ENCODE assay signal across 1 cellular context in the genomic region with DNA sequence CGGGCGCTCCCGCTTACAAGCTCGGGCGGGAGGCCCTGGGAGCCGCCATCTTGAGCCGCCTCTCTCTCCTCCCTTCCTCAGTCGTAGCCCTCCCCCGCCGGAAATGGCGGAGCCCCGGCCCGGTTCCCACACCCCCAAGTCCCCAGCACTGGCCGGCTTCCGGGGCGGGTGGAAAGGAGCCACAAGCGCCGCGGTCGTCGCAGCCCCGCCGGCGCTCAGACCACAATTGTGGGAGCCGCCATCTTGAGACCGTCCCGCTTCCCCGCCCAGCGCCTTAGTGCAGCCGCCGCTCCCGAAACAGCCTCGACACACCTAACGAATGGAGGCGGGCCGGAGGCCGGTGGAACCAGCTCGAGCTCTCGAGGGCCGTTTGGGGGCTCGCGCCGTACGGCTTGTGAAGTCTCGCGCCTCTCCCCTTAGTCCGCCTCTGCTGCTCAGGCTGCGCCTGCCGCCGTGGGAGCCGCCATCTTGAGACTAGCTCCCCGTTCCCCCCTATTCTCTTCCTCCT.
TF ChIP-seq lines count a peak whose summit lies in the region.

No MANE protein-coding gene starts in this region.

TF ChIP-seq in HepG2, 621 proteins besides CTCF, POLR2A, EP300 and RAD21 (continues in another document):
- no peak for TF ChIP-seq CBX1 (IDR thresholded peaks at IDR 0.05; ENCODE audit: low read depth)
- no peak for TF ChIP-seq SIX4 (CRISPR knock-in tag; IDR thresholded peaks at IDR 0.05)
- TF ChIP-seq SP1 (IDR thresholded peaks at IDR 0.05) = no peak
- 0 out of 2 replicates have a peak, but pooled peaks have one; percentile 32 for TF ChIP-seq SP1 (CRISPR knock-in tag; IDR thresholded peaks at IDR 0.05)
- no peak for TF ChIP-seq RCOR2 (CRISPR knock-in tag; IDR thresholded peaks at IDR 0.05)
- no peak for TF ChIP-seq SRSF1 (optimal IDR thresholded peaks at IDR 0.05; ENCODE audit: low read depth, low read length)
- TF ChIP-seq CCAR2 (optimal IDR thresholded peaks at IDR 0.05; ENCODE audit: low read depth, low read length) = no peak
- no peak; the same call in 1 of the 2 replicates for TF ChIP-seq REL (CRISPR knock-in tag; conservative IDR thresholded peaks at IDR 0.05)
- TF ChIP-seq EHMT2 (IDR thresholded peaks at IDR 0.05; ENCODE audit: borderline replicate concordance, low read depth, low read length) = no peak
- no peak for TF ChIP-seq MED8 (CRISPR knock-in tag; IDR thresholded peaks at IDR 0.05; ENCODE audit: insufficient replicate concordance)
- TF ChIP-seq, protein P1, sequence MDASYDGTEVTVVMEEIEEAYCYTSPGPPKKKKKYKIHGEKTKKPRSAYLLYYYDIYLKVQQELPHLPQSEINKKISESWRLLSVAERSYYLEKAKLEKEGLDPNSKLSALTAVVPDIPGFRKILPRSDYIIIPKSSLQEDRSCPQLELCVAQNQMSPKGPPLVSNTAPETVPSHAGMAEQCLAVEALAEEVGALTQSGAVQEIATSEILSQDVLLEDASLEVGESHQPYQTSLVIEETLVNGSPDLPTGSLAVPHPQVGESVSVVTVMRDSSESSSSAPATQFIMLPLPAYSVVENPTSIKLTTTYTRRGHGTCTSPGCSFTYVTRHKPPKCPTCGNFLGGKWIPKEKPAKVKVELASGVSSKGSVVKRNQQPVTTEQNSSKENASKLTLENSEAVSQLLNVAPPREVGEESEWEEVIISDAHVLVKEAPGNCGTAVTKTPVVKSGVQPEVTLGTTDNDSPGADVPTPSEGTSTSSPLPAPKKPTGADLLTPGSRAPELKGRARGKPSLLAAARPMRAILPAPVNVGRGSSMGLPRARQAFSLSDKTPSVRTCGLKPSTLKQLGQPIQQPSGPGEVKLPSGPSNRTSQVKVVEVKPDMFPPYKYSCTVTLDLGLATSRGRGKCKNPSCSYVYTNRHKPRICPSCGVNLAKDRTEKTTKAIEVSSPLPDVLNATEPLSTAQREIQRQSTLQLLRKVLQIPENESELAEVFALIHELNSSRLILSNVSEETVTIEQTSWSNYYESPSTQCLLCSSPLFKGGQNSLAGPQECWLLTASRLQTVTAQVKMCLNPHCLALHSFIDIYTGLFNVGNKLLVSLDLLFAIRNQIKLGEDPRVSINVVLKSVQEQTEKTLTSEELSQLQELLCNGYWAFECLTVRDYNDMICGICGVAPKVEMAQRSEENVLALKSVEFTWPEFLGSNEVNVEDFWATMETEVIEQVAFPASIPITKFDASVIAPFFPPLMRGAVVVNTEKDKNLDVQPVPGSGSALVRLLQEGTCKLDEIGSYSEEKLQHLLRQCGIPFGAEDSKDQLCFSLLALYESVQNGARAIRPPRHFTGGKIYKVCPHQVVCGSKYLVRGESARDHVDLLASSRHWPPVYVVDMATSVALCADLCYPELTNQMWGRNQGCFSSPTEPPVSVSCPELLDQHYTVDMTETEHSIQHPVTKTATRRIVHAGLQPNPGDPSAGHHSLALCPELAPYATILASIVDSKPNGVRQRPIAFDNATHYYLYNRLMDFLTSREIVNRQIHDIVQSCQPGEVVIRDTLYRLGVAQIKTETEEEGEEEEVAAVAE (CRISPR knock-in tag; IDR thresholded peaks at IDR 0.05; ENCODE audit: borderline replicate concordance) = 0 out of 2 replicates have a peak, but pooled peaks have one; percentile 7
- TF ChIP-seq SP4 (CRISPR knock-in tag; IDR thresholded peaks at IDR 0.05) = peak; percentile 54; the same call in 1 of the 2 replicates
- no peak for TF ChIP-seq PHF21A (CRISPR knock-in tag; IDR thresholded peaks at IDR 0.05)
- TF ChIP-seq, protein P2, sequence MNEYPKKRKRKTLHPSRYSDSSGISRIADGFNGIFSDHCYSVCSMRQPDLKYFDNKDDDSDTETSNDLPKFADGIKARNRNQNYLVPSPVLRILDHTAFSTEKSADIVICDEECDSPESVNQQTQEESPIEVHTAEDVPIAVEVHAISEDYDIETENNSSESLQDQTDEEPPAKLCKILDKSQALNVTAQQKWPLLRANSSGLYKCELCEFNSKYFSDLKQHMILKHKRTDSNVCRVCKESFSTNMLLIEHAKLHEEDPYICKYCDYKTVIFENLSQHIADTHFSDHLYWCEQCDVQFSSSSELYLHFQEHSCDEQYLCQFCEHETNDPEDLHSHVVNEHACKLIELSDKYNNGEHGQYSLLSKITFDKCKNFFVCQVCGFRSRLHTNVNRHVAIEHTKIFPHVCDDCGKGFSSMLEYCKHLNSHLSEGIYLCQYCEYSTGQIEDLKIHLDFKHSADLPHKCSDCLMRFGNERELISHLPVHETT (CRISPR knock-in tag; conservative IDR thresholded peaks at IDR 0.05) = peak; percentile 83; the same call in 1 of the 2 replicates
- no peak for TF ChIP-seq ZNF124 (CRISPR knock-in tag; IDR thresholded peaks at IDR 0.05)
- TF ChIP-seq, protein P3, sequence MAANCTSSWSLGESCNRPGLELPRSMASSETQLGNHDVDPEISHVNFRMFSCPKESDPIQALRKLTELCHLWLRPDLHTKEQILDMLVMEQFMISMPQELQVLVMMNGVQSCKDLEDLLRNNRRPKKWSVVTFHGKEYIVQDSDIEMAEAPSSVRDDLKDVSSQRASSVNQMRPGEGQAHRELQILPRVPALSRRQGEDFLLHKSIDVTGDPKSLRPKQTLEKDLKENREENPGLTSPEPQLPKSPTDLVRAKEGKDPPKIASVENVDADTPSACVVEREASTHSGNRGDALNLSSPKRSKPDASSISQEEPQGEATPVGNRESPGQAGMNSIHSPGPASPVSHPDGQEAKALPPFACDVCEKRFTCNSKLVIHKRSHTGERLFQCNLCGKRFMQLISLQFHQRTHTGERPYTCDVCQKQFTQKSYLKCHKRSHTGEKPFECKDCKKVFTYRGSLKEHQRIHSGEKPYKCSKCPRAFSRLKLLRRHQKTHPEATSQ (CRISPR knock-in tag; IDR thresholded peaks at IDR 0.05; ENCODE audit: borderline replicate concordance) = no peak
- no peak for TF ChIP-seq ZNF709 (CRISPR knock-in tag; IDR thresholded peaks at IDR 0.05)
- TF ChIP-seq, protein P4, sequence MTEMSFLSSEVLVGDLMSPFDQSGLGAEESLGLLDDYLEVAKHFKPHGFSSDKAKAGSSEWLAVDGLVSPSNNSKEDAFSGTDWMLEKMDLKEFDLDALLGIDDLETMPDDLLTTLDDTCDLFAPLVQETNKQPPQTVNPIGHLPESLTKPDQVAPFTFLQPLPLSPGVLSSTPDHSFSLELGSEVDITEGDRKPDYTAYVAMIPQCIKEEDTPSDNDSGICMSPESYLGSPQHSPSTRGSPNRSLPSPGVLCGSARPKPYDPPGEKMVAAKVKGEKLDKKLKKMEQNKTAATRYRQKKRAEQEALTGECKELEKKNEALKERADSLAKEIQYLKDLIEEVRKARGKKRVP (CRISPR knock-in tag; IDR thresholded peaks at IDR 0.05) = no peak
- TF ChIP-seq TBX2 (CRISPR knock-in tag; IDR thresholded peaks at IDR 0.05; ENCODE audit: borderline replicate concordance) = peak; percentile 21; the same call in 1 of the 2 replicates
- TF ChIP-seq, protein P5, sequence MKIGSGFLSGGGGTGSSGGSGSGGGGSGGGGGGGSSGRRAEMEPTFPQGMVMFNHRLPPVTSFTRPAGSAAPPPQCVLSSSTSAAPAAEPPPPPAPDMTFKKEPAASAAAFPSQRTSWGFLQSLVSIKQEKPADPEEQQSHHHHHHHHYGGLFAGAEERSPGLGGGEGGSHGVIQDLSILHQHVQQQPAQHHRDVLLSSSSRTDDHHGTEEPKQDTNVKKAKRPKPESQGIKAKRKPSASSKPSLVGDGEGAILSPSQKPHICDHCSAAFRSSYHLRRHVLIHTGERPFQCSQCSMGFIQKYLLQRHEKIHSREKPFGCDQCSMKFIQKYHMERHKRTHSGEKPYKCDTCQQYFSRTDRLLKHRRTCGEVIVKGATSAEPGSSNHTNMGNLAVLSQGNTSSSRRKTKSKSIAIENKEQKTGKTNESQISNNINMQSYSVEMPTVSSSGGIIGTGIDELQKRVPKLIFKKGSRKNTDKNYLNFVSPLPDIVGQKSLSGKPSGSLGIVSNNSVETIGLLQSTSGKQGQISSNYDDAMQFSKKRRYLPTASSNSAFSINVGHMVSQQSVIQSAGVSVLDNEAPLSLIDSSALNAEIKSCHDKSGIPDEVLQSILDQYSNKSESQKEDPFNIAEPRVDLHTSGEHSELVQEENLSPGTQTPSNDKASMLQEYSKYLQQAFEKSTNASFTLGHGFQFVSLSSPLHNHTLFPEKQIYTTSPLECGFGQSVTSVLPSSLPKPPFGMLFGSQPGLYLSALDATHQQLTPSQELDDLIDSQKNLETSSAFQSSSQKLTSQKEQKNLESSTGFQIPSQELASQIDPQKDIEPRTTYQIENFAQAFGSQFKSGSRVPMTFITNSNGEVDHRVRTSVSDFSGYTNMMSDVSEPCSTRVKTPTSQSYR (CRISPR knock-in tag; IDR thresholded peaks at IDR 0.05; ENCODE audit: borderline replicate concordance) = peak; percentile 38; the same call in 1 of the 2 replicates
- peak; percentile 25; the same call in 1 of the 2 replicates for TF ChIP-seq PHF8 (CRISPR knock-in tag; IDR thresholded peaks at IDR 0.05)
- TF ChIP-seq ZNF556 (CRISPR knock-in tag; IDR thresholded peaks at IDR 0.05; ENCODE audit: borderline replicate concordance) = no peak
- TF ChIP-seq NPAS2 (CRISPR knock-in tag; IDR thresholded peaks at IDR 0.05; ENCODE audit: borderline replicate concordance) = no peak
- no peak for TF ChIP-seq HDAC2 (CRISPR knock-in tag; IDR thresholded peaks at IDR 0.05)
- no peak for TF ChIP-seq HIVEP1 (CRISPR knock-in tag; IDR thresholded peaks at IDR 0.05)
- TF ChIP-seq SSRP1 (CRISPR knock-in tag; IDR thresholded peaks at IDR 0.05) = no peak
- TF ChIP-seq RNF2 (conservative IDR thresholded peaks at IDR 0.05; ENCODE audit: low read depth) = no peak
- no peak for TF ChIP-seq CEBPG (CRISPR knock-in tag; IDR thresholded peaks at IDR 0.05)
- no peak for TF ChIP-seq NAIF1 (CRISPR knock-in tag; IDR thresholded peaks at IDR 0.05; ENCODE audit: borderline replicate concordance)
- TF ChIP-seq, protein P6, sequence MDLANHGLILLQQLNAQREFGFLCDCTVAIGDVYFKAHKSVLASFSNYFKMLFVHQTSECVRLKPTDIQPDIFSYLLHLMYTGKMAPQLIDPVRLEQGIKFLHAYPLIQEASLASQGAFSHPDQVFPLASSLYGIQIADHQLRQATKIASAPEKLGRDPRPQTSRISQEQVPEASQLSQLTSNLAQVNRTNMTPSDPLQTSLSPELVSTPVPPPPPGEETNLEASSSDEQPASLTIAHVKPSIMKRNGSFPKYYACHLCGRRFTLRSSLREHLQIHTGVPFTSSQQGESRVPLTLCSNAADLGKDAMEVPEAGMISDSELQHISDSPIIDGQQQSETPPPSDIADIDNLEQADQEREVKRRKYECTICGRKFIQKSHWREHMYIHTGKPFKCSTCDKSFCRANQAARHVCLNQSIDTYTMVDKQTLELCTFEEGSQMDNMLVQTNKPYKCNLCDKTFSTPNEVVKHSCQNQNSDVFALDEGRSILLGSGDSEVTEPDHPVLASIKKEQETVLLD (CRISPR knock-in tag; IDR thresholded peaks at IDR 0.05; ENCODE audit: low read depth) = peak; percentile 88
- TF ChIP-seq MTA1 (CRISPR knock-in tag; IDR thresholded peaks at IDR 0.05; ENCODE audit: borderline replicate concordance) = no peak
- TF ChIP-seq ZFP41 (CRISPR knock-in tag; IDR thresholded peaks at IDR 0.05; ENCODE audit: borderline replicate concordance) = peak; percentile 44; the same call in 1 of the 2 replicates
- TF ChIP-seq CCDC6 (CRISPR knock-in tag; IDR thresholded peaks at IDR 0.05) = 0 out of 2 replicates have a peak, but pooled peaks have one; percentile 17
- TF ChIP-seq, protein P7, sequence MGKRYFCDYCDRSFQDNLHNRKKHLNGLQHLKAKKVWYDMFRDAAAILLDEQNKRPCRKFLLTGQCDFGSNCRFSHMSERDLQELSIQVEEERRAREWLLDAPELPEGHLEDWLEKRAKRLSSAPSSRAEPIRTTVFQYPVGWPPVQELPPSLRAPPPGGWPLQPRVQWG (CRISPR knock-in tag; IDR thresholded peaks at IDR 0.05; ENCODE audit: borderline replicate concordance, low read depth) = no peak
- TF ChIP-seq RBM39 (IDR thresholded peaks at IDR 0.05; ENCODE audit: low read depth, low read length, poor library complexity, severe bottlenecking) = peak; percentile 31
- no peak for TF ChIP-seq TGIF2 (CRISPR knock-in tag; IDR thresholded peaks at IDR 0.05)
- no peak for TF ChIP-seq SMARCC2 (IDR thresholded peaks at IDR 0.05)
- TF ChIP-seq, protein P8, sequence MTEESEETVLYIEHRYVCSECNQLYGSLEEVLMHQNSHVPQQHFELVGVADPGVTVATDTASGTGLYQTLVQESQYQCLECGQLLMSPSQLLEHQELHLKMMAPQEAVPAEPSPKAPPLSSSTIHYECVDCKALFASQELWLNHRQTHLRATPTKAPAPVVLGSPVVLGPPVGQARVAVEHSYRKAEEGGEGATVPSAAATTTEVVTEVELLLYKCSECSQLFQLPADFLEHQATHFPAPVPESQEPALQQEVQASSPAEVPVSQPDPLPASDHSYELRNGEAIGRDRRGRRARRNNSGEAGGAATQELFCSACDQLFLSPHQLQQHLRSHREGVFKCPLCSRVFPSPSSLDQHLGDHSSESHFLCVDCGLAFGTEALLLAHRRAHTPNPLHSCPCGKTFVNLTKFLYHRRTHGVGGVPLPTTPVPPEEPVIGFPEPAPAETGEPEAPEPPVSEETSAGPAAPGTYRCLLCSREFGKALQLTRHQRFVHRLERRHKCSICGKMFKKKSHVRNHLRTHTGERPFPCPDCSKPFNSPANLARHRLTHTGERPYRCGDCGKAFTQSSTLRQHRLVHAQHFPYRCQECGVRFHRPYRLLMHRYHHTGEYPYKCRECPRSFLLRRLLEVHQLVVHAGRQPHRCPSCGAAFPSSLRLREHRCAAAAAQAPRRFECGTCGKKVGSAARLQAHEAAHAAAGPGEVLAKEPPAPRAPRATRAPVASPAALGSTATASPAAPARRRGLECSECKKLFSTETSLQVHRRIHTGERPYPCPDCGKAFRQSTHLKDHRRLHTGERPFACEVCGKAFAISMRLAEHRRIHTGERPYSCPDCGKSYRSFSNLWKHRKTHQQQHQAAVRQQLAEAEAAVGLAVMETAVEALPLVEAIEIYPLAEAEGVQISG (CRISPR knock-in tag; IDR thresholded peaks at IDR 0.05) = 0 out of 2 replicates have a peak, but pooled peaks have one; percentile 31
- TF ChIP-seq ZNF446 (CRISPR knock-in tag; IDR thresholded peaks at IDR 0.05) = no peak
- TF ChIP-seq, protein P9, sequence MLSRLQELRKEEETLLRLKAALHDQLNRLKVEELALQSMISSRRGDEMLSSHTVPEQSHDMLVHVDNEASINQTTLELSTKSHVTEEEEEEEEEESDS (CRISPR knock-in tag; IDR thresholded peaks at IDR 0.05; ENCODE audit: borderline replicate concordance) = 0 out of 2 replicates have a peak, but pooled peaks have one; percentile 25
- 0 out of 2 replicates have a peak, but pooled peaks have one; percentile 38 for TF ChIP-seq GATAD1 (CRISPR knock-in tag; IDR thresholded peaks at IDR 0.05)
- no peak for TF ChIP-seq RBM22 (optimal IDR thresholded peaks at IDR 0.05; ENCODE audit: low read length)
- TF ChIP-seq GABPB1 (CRISPR knock-in tag; IDR thresholded peaks at IDR 0.05) = peak; percentile 90
- peak; percentile 38; the same call in 1 of the 2 replicates for TF ChIP-seq ETV5 (CRISPR knock-in tag; IDR thresholded peaks at IDR 0.05; ENCODE audit: borderline replicate concordance)
- TF ChIP-seq RBFOX2 (IDR thresholded peaks at IDR 0.05; ENCODE audit: low read depth, low read length) = peak; percentile 72
- TF ChIP-seq CBX5 (CRISPR knock-in tag; IDR thresholded peaks at IDR 0.05; ENCODE audit: borderline replicate concordance) = no peak
- no peak for TF ChIP-seq SUZ12 (IDR thresholded peaks at IDR 0.05; ENCODE audit: low read depth, low read length)
- no peak for TF ChIP-seq ZC3H4 (CRISPR knock-in tag; IDR thresholded peaks at IDR 0.05; ENCODE audit: borderline replicate concordance)
- no peak for TF ChIP-seq FLYWCH1 (CRISPR knock-in tag; IDR thresholded peaks at IDR 0.05)
